In the genomic region with DNA sequence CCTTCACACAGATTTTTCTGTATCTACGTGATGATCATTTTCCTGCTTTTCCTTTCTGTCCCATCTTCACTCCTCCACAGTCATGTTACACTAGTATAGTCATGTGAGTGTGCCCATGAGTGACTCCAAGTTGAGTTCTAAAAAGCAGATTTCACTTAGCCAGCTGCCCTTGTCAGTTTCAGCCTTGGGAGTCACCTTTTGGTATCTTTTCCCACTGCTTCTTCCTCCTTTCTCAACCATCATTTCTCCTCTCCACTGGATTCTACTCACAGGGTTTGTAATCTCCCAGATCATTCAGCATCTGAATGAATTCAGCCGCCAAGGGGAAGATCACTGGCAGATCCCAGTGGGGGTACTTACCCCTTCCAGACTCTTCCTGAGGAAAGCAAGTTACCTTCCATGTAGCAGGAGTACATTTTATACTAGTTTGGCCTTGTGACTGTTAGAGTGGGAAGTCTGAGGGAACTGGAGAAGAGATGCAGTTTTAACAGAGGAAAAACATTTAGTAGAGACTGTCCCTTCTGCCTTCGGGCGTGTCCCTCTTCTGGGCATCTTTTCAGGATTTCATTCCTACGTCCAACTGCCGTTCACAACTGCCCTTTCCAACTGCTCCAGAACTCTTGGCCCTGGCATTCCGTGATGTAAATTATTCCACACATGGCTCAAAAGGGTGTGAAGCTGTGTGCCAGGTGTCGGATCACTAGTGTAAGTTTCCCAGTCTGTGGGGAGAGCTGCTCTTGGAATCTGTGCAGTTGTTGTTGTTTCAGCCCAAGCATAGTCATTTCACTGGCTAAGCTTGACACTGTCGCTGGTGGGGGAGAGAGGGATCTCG, we compare ENCODE assay signal across 10 cellular contexts. TPM values are rescaled to one million over a fixed set of nuclear protein-coding genes. Genes with fewer than 3 reads are reported as not detected.
A peak's percentile ranks its signal among the peaks of the same experiment; 100 is the strongest.
DNase-seq lines count a peak whose midpoint lies in the region; ATAC-seq and TF ChIP-seq lines count a peak whose summit lies in the region.
"Had no signal": no experiment of that assay in that cellular context is flagged by ENCODE, and none has a peak within 500 bp of the region (broad histone marks: within the 10 kb centered on the region; RNA-seq: fewer than 3 reads in every experiment).

No MANE protein-coding gene starts in this region.

- H3K27me3 ChIP-seq in naive thymus-derived CD4-positive, alpha-beta T cell (ENCODE audit: control insufficient read depth in 2 of 2, insufficient read depth in 2 of 2, low read length in 2 of 2): no peaks in the 10 kb centered on the region
- no peaks in the 10 kb centered on the region for H3K27me3 ChIP-seq in upper lobe of left lung

- no peaks in the 10 kb centered on the region for H3K9me3 ChIP-seq in naive thymus-derived CD4-positive, alpha-beta T cell (ENCODE audit: control insufficient read depth in 2 of 3, low read length in 3 of 3)
- H3K9me3 ChIP-seq in upper lobe of left lung: no peaks in the 10 kb centered on the region

- CTCF ChIA-PET in naive thymus-derived CD4-positive, alpha-beta T cell (lab: Charles Lee): no interaction called here

- TF ChIP-seq POLR2A in upper lobe of left lung (IDR thresholded peaks at IDR 0.05): no peak

- H3K36me3 Mint-ChIP-seq in activated naive CD4-positive, alpha-beta T cell treated with anti-CD3 and anti-CD28 coated beads, Interleukin-2, amount 50 U/mL, for 24 hours: no peaks in the 10 kb centered on the region
- peaks cover 0 to 10% (median 6%) of the 10 kb centered on the region in 5 donors for H3K36me3 Mint-ChIP-seq in naive thymus-derived CD4-positive, alpha-beta T cell
- H3K36me3 Mint-ChIP-seq in mesothelial cell of epicardium: peaks cover 4% of the 10 kb centered on the region

- H3K9me3 Mint-ChIP-seq in activated naive CD4-positive, alpha-beta T cell treated with anti-CD3 and anti-CD28 coated beads, Interleukin-2, amount 50 U/mL, for 24 hours: no peaks in the 10 kb centered on the region
- no peaks in the 10 kb centered on the region for H3K9me3 Mint-ChIP-seq in naive thymus-derived CD4-positive, alpha-beta T cell
- no peaks in the 10 kb centered on the region for H3K9me3 Mint-ChIP-seq in mesothelial cell of epicardium
- H3K9me3 Mint-ChIP-seq: T-helper 1 cell treated with Interleukin-12 subunit alpha and Interleukin-12 subunit beta and Interleukin-4 antibody, amounts not matched to agents 30 μg/mL and 1 μg/mL, for 36 hours had no signal

- no peak for TF ChIP-seq EP300 in upper lobe of left lung (IDR thresholded peaks at IDR 0.05)

- H3K4me1 Mint-ChIP-seq in activated naive CD4-positive, alpha-beta T cell treated with anti-CD3 and anti-CD28 coated beads, Interleukin-2, amount 50 U/mL, for 24 hours: peaks cover 38% of the 10 kb centered on the region
- H3K4me1 Mint-ChIP-seq in naive thymus-derived CD4-positive, alpha-beta T cell: peaks cover 10 to 43% (median 30%) of the 10 kb centered on the region in 7 donors
- H3K4me1 Mint-ChIP-seq in mesothelial cell of epicardium: no peaks in the 10 kb centered on the region

- H3K4me3 ChIP-seq in naive thymus-derived CD4-positive, alpha-beta T cell (ENCODE audit: low read length): no peak overlapping the region
- no peak overlapping the region for H3K4me3 ChIP-seq in upper lobe of left lung

- H3K27ac Mint-ChIP-seq in activated naive CD4-positive, alpha-beta T cell treated with anti-CD3 and anti-CD28 coated beads, Interleukin-2, amount 50 U/mL, for 24 hours: peak overlapping the region; percentile 73
- H3K27ac Mint-ChIP-seq in naive thymus-derived CD4-positive, alpha-beta T cell: peak overlapping the region in 6 of 9 donors; percentile 32 to 89 (median 64)
- no peak overlapping the region for H3K27ac Mint-ChIP-seq in mesothelial cell of epicardium

- no peaks in the 10 kb centered on the region for H3K27me3 Mint-ChIP-seq in activated naive CD4-positive, alpha-beta T cell treated with anti-CD3 and anti-CD28 coated beads, Interleukin-2, amount 50 U/mL, for 24 hours
- H3K27me3 Mint-ChIP-seq in naive thymus-derived CD4-positive, alpha-beta T cell: no peaks in the 10 kb centered on the region
- H3K27me3 Mint-ChIP-seq in mesothelial cell of epicardium (ENCODE audit: low read depth): no peaks in the 10 kb centered on the region

- no peak for TF ChIP-seq CTCF in upper lobe of left lung (IDR thresholded peaks at IDR 0.05)
- no peak for TF ChIP-seq CTCF in mesothelial cell of epicardium (IDR thresholded peaks at IDR 0.05; ENCODE audit: unreplicated experiment)

- POLR2A ChIA-PET in naive thymus-derived CD4-positive, alpha-beta T cell (lab: Charles Lee): interaction anchor here (0.8 to 3.8 kb wide), 3 partner anchors 38 to 74 kb away, joined by 3 to 20 read pairs (median 4); a partner anchor contains a TSS

- no peak overlapping the region for H3K4me3 Mint-ChIP-seq in activated naive CD4-positive, alpha-beta T cell treated with anti-CD3 and anti-CD28 coated beads, Interleukin-2, amount 50 U/mL, for 24 hours
- H3K4me3 Mint-ChIP-seq in naive thymus-derived CD4-positive, alpha-beta T cell: peak overlapping the region in 2 of 10 donors; percentile 27 to 36
- no peak overlapping the region for H3K4me3 Mint-ChIP-seq in mesothelial cell of epicardium
- H3K4me3 Mint-ChIP-seq: T-helper 1 cell treated with Interleukin-12 subunit alpha and Interleukin-12 subunit beta and Interleukin-4 antibody, amounts not matched to agents 30 μg/mL and 1 μg/mL, for 36 hours had no signal

- peaks cover 0 to 21% (median 0%) of the 10 kb centered on the region in 3 experiments for H3K36me3 ChIP-seq in naive thymus-derived CD4-positive, alpha-beta T cell (ENCODE audit: control insufficient read depth in 2 of 3, insufficient read depth in 3 of 3, low read length in 3 of 3)
- peaks cover 7 to 35% (median 23%) of the 10 kb centered on the region in 4 donors for H3K36me3 ChIP-seq in upper lobe of left lung

- peaks cover 0 to 6% of the 10 kb centered on the region in 2 donors for H3K4me1 ChIP-seq in naive thymus-derived CD4-positive, alpha-beta T cell (ENCODE audit: control insufficient read depth in 2 of 2, insufficient read depth in 2 of 2, low read length in 2 of 2)
- H3K4me1 ChIP-seq in upper lobe of left lung: peaks cover 14 to 22% (median 19%) of the 10 kb centered on the region in 4 donors

- WGBS in upper lobe of left lung, 2 donors: 64 to 70% methylated on average over 10 of the region's 10 CpGs

- no peak for DNase-seq in activated naive CD4-positive, alpha-beta T cell treated with anti-CD3 and anti-CD28 coated beads, Interleukin-2, amount 50 U/mL, for 16 hours
- DNase-seq in fibroblast of gingiva (ENCODE audit: low read depth): peak; percentile 59
- no peak for DNase-seq in naive thymus-derived CD4-positive, alpha-beta T cell
- no peak for DNase-seq in upper lobe of left lung
- no peak for DNase-seq in mesothelial cell of epicardium (ENCODE audit: low spot score in 2 of 2, unreplicated experiment in 2 of 2)
- DNase-seq: NCI-H2227 treated with DMSO at 0.1 percent for 48 hours had no signal

- ATAC-seq in naive thymus-derived CD4-positive, alpha-beta T cell: no peak
- ATAC-seq in upper lobe of left lung (ENCODE audit: low FRiP score in 2 of 2): peak in 1 of 2 donors; percentile 74
- ATAC-seq in GM18858 (IDR thresholded peaks at IDR 0.05; ENCODE audit: unreplicated experiment): no peak
- no peak for ATAC-seq in GM18870 (IDR thresholded peaks at IDR 0.05; ENCODE audit: unreplicated experiment)

- no peak overlapping the region for H3K27ac ChIP-seq in naive thymus-derived CD4-positive, alpha-beta T cell (ENCODE audit: low read depth, low read length)
- peak overlapping the region; percentile 9 to 69 (median 48) for H3K27ac ChIP-seq in upper lobe of left lung

- intact Hi-C loops in naive thymus-derived CD4-positive, alpha-beta T cell (cut with micrococcal nuclease): no loop called here

RNA-seq across cellular contexts. Expression of a gene that starts 38.9 kb away (rescaled TPM):
- 10 to 100 TPM; 26.2 to 35.5 (median 31.8) TPM for total RNA-seq in naive thymus-derived CD4-positive, alpha-beta T cell
- 1 to 10 TPM; 2.4 to 5.0 TPM for polyA plus RNA-seq in naive thymus-derived CD4-positive, alpha-beta T cell
- total RNA-seq in upper lobe of left lung (10 to 100 TPM; 11.1 to 23.8 (median 14.9) TPM), mesothelial cell of epicardium (12.5 to 13.2 TPM (median 12.7 TPM) in 3 replicates)

RNA-seq across cellular contexts. Expression of a gene that starts 58.7 kb away (rescaled TPM):
- total RNA-seq in naive thymus-derived CD4-positive, alpha-beta T cell: 10 to 100 TPM; 65.6 to 91.7 (median 78.1) TPM
- polyA plus RNA-seq in naive thymus-derived CD4-positive, alpha-beta T cell: 10 to 100 TPM; 71.4 to 90.7 TPM
- total RNA-seq in upper lobe of left lung: 10 to 100 TPM; 41.7 to 81.5 (median 58.2) TPM
- total RNA-seq in mesothelial cell of epicardium: 89.2 to 90.6 TPM (median 90.1 TPM) in 3 replicates
